In the genomic region with DNA sequence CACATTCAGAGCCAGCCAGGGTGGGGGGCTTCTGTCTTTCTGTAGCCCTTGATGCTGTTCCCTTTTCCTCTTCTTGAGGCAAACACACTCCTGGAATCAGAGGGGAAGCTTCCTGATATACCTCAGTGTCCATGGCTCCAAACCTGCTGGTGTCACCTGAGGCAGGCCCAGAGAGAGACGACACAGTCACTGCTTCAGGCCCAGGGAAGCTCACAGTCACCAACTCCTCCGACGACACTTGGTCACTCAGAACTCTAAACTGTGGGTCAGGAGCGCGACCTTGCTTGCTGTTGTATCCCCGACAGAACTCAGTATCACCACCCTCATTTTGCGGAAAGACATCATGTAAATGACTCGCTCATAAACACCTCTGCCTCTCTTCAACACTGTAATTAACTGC, we compare ENCODE assay signal across 1 cellular context.
A peak's percentile ranks its signal among the peaks of the same experiment; 100 is the strongest.
TF ChIP-seq lines count a peak whose summit lies in the region.

No MANE protein-coding gene starts in this region.

TF ChIP-seq in GM12878, 131 proteins besides CTCF, POLR2A, EP300 and RAD21:
- no peak for TF ChIP-seq NFXL1 (IDR thresholded peaks at IDR 0.05; ENCODE audit: borderline replicate concordance)
- TF ChIP-seq, protein P1, sequence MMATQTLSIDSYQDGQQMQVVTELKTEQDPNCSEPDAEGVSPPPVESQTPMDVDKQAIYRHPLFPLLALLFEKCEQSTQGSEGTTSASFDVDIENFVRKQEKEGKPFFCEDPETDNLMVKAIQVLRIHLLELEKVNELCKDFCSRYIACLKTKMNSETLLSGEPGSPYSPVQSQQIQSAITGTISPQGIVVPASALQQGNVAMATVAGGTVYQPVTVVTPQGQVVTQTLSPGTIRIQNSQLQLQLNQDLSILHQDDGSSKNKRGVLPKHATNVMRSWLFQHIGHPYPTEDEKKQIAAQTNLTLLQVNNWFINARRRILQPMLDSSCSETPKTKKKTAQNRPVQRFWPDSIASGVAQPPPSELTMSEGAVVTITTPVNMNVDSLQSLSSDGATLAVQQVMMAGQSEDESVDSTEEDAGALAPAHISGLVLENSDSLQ (IDR thresholded peaks at IDR 0.05) = no peak
- TF ChIP-seq, protein P2, sequence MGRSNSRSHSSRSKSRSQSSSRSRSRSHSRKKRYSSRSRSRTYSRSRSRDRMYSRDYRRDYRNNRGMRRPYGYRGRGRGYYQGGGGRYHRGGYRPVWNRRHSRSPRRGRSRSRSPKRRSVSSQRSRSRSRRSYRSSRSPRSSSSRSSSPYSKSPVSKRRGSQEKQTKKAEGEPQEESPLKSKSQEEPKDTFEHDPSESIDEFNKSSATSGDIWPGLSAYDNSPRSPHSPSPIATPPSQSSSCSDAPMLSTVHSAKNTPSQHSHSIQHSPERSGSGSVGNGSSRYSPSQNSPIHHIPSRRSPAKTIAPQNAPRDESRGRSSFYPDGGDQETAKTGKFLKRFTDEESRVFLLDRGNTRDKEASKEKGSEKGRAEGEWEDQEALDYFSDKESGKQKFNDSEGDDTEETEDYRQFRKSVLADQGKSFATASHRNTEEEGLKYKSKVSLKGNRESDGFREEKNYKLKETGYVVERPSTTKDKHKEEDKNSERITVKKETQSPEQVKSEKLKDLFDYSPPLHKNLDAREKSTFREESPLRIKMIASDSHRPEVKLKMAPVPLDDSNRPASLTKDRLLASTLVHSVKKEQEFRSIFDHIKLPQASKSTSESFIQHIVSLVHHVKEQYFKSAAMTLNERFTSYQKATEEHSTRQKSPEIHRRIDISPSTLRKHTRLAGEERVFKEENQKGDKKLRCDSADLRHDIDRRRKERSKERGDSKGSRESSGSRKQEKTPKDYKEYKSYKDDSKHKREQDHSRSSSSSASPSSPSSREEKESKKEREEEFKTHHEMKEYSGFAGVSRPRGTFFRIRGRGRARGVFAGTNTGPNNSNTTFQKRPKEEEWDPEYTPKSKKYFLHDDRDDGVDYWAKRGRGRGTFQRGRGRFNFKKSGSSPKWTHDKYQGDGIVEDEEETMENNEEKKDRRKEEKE (IDR thresholded peaks at IDR 0.05) = no peak
- TF ChIP-seq, protein P3, sequence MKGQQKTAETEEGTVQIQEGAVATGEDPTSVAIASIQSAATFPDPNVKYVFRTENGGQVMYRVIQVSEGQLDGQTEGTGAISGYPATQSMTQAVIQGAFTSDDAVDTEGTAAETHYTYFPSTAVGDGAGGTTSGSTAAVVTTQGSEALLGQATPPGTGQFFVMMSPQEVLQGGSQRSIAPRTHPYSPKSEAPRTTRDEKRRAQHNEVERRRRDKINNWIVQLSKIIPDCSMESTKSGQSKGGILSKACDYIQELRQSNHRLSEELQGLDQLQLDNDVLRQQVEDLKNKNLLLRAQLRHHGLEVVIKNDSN (IDR thresholded peaks at IDR 0.05; ENCODE audit: borderline replicate concordance, extremely low read length, insufficient read depth, low read depth, low read length) = no peak
- TF ChIP-seq ZNF384 (IDR thresholded peaks at IDR 0.05; ENCODE audit: borderline replicate concordance, low read depth, low read length) = no peak
- TF ChIP-seq YY1 (IDR thresholded peaks at IDR 0.05; ENCODE audit: low read depth, low read length) = 0 out of 2 replicates have a peak, but pooled peaks have one; percentile 27
- TF ChIP-seq, protein P4, sequence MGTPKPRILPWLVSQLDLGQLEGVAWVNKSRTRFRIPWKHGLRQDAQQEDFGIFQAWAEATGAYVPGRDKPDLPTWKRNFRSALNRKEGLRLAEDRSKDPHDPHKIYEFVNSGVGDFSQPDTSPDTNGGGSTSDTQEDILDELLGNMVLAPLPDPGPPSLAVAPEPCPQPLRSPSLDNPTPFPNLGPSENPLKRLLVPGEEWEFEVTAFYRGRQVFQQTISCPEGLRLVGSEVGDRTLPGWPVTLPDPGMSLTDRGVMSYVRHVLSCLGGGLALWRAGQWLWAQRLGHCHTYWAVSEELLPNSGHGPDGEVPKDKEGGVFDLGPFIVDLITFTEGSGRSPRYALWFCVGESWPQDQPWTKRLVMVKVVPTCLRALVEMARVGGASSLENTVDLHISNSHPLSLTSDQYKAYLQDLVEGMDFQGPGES (IDR thresholded peaks at IDR 0.05) = no peak
- no peak for TF ChIP-seq NRF1 (conservative IDR thresholded peaks at IDR 0.05; ENCODE audit: low read depth, low read length)
